ENCODE assay signal across 23 cellular contexts in genomic region chr5:149609640-149610297, GRCh38.
"Had no signal": no experiment of that assay in that cellular context is flagged by ENCODE, and none has a peak within 500 bp of the region (broad histone marks: within the 10 kb centered on the region; RNA-seq: fewer than 3 reads in every experiment).

No MANE protein-coding gene starts in this region.

- ATAC-seq: naive thymus-derived CD4-positive, alpha-beta T cell; stimulated activated naive B cell treated with anti-CD40 and anti-IgM and Interleukin-4, amounts not matched to agents 10 μg/mL and 1 μg/mL and 100 μg/mL, for 72 hours; T-helper 17 cell had no signal

- H3K4me1 Mint-ChIP-seq: neural crest cell had no signal

- H3K4me3 Mint-ChIP-seq: activated B cell treated with CpG ODN at 0.5 μM for 24 hours; activated CD4-positive, alpha-beta T cell treated with anti-CD3 and anti-CD28 coated beads for 36 hours; activated naive CD4-positive, alpha-beta T cell treated with anti-CD3 and anti-CD28 coated beads for 36 hours; naive thymus-derived CD4-positive, alpha-beta T cell; neural crest cell; stimulated activated naive B cell treated with anti-CD40 and anti-IgM and Interleukin-4, amounts not matched to agents 10 μg/mL and 1 μg/mL and 100 μg/mL, for 72 hours; T-helper 17 cell had no signal

- H3K9me3 ChIP-seq: thoracic aorta had no signal

- H3K27ac ChIP-seq: thoracic aorta had no signal

- H3K27ac Mint-ChIP-seq: activated B cell treated with CpG ODN at 0.5 μM for 24 hours; activated CD4-positive, alpha-beta T cell treated with anti-CD3 and anti-CD28 coated beads for 36 hours; activated naive CD4-positive, alpha-beta T cell treated with anti-CD3 and anti-CD28 coated beads for 36 hours; naive thymus-derived CD4-positive, alpha-beta T cell; stimulated activated naive B cell treated with anti-CD40 and anti-IgM and Interleukin-4, amounts not matched to agents 10 μg/mL and 1 μg/mL and 100 μg/mL, for 72 hours; T-helper 17 cell had no signal

- H3K36me3 Mint-ChIP-seq: stimulated activated naive B cell treated with anti-CD40 and anti-IgM and Interleukin-4, amounts not matched to agents 10 μg/mL and 1 μg/mL and 100 μg/mL, for 72 hours had no signal

- H3K9me3 Mint-ChIP-seq: activated naive CD4-positive, alpha-beta T cell treated with anti-CD3 and anti-CD28 coated beads for 36 hours; neural crest cell; stimulated activated naive B cell treated with anti-CD40 and anti-IgM and Interleukin-4, amounts not matched to agents 10 μg/mL and 1 μg/mL and 100 μg/mL, for 72 hours had no signal

- DNase-seq: activated B cell treated with CpG ODN at 0.5 μM for 24 hours; activated CD4-positive, alpha-beta T cell treated with anti-CD3 and anti-CD28 coated beads for 36 hours; activated CD4-positive, alpha-beta T cell treated with anti-CD3 and anti-CD28 coated beads, Interleukin-2, amount 50 U/mL, for 4 hours; activated CD8-positive, alpha-beta memory T cell treated with anti-CD3 and anti-CD28 coated beads, Interleukin-2, amount 50 U/mL, for 48 hours; activated naive CD4-positive, alpha-beta T cell treated with anti-CD3 and anti-CD28 coated beads for 36 hours; activated T-cell treated with anti-CD3 and anti-CD28 coated beads, Interleukin-2, amount 50 U/mL, for 48 hours; amygdala; cerebellar nuclear complex; cortex of kidney; foreskin melanocyte; glutamatergic neuron; hippocampal formation; kidney glomerular epithelial cell; mesendoderm; naive thymus-derived CD4-positive, alpha-beta T cell; occipital lobe; stimulated activated CD4-positive, alpha-beta T cell treated with anti-CD3 and anti-CD28 coated beads, Interleukin-2, amount 100 ng/mL, for 48 hours; stimulated activated CD8-positive, alpha-beta memory T cell treated with anti-CD3 and anti-CD28 coated beads, Interleukin-4, amount 100 ng/mL, for 48 hours; stimulated activated naive B cell treated with anti-CD40 and anti-IgM and Interleukin-4, amounts not matched to agents 10 μg/mL and 1 μg/mL and 100 μg/mL, for 72 hours; SW 1271; T-helper 17 cell had no signal

- H3K27me3 Mint-ChIP-seq: activated B cell treated with CpG ODN at 0.5 μM for 24 hours; activated CD4-positive, alpha-beta T cell treated with anti-CD3 and anti-CD28 coated beads for 36 hours; naive thymus-derived CD4-positive, alpha-beta T cell; T-helper 17 cell had no signal

- H3K4me3 ChIP-seq: thoracic aorta had no signal
